Comparison of ENCODE assay signal across 2 cellular contexts in genomic region chr6:76326866-76327265, GRCh38.
TF ChIP-seq lines count a peak whose summit lies in the region.

No MANE protein-coding gene starts in this region.

TF ChIP-seq in GM23338, 12 proteins besides CTCF, POLR2A, EP300 and RAD21:
- TF ChIP-seq, protein P1, sequence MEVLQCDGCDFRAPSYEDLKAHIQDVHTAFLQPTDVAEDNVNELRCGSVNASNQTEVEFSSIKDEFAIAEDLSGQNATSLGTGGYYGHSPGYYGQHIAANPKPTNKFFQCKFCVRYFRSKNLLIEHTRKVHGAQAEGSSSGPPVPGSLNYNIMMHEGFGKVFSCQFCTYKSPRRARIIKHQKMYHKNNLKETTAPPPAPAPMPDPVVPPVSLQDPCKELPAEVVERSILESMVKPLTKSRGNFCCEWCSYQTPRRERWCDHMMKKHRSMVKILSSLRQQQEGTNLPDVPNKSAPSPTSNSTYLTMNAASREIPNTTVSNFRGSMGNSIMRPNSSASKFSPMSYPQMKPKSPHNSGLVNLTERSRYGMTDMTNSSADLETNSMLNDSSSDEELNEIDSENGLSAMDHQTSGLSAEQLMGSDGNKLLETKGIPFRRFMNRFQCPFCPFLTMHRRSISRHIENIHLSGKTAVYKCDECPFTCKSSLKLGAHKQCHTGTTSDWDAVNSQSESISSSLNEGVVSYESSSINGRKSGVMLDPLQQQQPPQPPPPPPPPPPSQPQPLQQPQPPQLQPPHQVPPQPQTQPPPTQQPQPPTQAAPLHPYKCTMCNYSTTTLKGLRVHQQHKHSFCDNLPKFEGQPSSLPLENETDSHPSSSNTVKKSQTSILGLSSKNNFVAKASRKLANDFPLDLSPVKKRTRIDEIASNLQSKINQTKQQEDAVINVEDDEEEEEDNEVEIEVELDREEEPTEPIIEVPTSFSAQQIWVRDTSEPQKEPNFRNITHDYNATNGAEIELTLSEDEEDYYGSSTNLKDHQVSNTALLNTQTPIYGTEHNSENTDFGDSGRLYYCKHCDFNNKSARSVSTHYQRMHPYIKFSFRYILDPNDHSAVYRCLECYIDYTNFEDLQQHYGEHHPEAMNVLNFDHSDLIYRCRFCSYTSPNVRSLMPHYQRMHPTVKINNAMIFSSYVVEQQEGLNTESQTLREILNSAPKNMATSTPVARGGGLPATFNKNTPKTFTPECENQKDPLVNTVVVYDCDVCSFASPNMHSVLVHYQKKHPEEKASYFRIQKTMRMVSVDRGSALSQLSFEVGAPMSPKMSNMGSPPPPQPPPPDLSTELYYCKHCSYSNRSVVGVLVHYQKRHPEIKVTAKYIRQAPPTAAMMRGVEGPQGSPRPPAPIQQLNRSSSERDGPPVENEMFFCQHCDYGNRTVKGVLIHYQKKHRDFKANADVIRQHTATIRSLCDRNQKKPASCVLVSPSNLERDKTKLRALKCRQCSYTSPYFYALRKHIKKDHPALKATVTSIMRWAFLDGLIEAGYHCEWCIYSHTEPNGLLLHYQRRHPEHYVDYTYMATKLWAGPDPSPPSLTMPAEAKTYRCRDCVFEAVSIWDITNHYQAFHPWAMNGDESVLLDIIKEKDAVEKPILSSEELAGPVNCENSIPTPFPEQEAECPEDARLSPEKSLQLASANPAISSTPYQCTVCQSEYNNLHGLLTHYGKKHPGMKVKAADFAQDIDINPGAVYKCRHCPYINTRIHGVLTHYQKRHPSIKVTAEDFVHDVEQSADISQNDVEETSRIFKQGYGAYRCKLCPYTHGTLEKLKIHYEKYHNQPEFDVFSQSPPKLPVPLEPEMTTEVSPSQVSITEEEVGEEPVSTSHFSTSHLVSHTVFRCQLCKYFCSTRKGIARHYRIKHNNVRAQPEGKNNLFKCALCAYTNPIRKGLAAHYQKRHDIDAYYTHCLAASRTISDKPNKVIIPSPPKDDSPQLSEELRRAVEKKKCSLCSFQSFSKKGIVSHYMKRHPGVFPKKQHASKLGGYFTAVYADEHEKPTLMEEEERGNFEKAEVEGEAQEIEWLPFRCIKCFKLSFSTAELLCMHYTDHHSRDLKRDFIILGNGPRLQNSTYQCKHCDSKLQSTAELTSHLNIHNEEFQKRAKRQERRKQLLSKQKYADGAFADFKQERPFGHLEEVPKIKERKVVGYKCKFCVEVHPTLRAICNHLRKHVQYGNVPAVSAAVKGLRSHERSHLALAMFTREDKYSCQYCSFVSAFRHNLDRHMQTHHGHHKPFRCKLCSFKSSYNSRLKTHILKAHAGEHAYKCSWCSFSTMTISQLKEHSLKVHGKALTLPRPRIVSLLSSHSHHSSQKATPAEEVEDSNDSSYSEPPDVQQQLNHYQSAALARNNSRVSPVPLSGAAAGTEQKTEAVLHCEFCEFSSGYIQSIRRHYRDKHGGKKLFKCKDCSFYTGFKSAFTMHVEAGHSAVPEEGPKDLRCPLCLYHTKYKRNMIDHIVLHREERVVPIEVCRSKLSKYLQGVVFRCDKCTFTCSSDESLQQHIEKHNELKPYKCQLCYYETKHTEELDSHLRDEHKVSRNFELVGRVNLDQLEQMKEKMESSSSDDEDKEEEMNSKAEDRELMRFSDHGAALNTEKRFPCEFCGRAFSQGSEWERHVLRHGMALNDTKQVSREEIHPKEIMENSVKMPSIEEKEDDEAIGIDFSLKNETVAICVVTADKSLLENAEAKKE (CRISPR knock-in tag; IDR thresholded peaks at IDR 0.05), result no peak
- TF ChIP-seq CREB1 (CRISPR knock-in tag; IDR thresholded peaks at IDR 0.05; ENCODE audit: low read depth) (no peak), ZNF114 (CRISPR knock-in tag; IDR thresholded peaks at IDR 0.05) (no peak), NANOG (IDR thresholded peaks at IDR 0.05; ENCODE audit: borderline replicate concordance) (no peak), JUNB (IDR thresholded peaks at IDR 0.05; ENCODE audit: unreplicated experiment) (no peak), ETS1 (IDR thresholded peaks at IDR 0.05) (no peak), STAT1 (IDR thresholded peaks at IDR 0.05; ENCODE audit: unreplicated experiment) (no peak), EZH2phosphoT487 (IDR thresholded peaks at IDR 0.05; ENCODE audit: unreplicated experiment) (no peak)
- TF ChIP-seq, protein P2, sequence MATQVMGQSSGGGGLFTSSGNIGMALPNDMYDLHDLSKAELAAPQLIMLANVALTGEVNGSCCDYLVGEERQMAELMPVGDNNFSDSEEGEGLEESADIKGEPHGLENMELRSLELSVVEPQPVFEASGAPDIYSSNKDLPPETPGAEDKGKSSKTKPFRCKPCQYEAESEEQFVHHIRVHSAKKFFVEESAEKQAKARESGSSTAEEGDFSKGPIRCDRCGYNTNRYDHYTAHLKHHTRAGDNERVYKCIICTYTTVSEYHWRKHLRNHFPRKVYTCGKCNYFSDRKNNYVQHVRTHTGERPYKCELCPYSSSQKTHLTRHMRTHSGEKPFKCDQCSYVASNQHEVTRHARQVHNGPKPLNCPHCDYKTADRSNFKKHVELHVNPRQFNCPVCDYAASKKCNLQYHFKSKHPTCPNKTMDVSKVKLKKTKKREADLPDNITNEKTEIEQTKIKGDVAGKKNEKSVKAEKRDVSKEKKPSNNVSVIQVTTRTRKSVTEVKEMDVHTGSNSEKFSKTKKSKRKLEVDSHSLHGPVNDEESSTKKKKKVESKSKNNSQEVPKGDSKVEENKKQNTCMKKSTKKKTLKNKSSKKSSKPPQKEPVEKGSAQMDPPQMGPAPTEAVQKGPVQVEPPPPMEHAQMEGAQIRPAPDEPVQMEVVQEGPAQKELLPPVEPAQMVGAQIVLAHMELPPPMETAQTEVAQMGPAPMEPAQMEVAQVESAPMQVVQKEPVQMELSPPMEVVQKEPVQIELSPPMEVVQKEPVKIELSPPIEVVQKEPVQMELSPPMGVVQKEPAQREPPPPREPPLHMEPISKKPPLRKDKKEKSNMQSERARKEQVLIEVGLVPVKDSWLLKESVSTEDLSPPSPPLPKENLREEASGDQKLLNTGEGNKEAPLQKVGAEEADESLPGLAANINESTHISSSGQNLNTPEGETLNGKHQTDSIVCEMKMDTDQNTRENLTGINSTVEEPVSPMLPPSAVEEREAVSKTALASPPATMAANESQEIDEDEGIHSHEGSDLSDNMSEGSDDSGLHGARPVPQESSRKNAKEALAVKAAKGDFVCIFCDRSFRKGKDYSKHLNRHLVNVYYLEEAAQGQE (IDR thresholded peaks at IDR 0.05; ENCODE audit: unreplicated experiment), result no peak

TF ChIP-seq in WTC11, 78 proteins besides CTCF, POLR2A, EP300 and RAD21 (continued from another document):
- TF ChIP-seq STAT6 (CRISPR knock-in tag; conservative IDR thresholded peaks at IDR 0.05; ENCODE audit: low read depth) (no peak), MYBL2 (CRISPR knock-in tag; IDR thresholded peaks at IDR 0.05) (no peak), ZNF416 (CRISPR knock-in tag; IDR thresholded peaks at IDR 0.05) (no peak), ZNF512 (CRISPR knock-in tag; IDR thresholded peaks at IDR 0.05; ENCODE audit: borderline replicate concordance) (no peak), AR (CRISPR knock-in tag; IDR thresholded peaks at IDR 0.05) (no peak), JUN (CRISPR knock-in tag; IDR thresholded peaks at IDR 0.05) (no peak)
- TF ChIP-seq, protein P3, sequence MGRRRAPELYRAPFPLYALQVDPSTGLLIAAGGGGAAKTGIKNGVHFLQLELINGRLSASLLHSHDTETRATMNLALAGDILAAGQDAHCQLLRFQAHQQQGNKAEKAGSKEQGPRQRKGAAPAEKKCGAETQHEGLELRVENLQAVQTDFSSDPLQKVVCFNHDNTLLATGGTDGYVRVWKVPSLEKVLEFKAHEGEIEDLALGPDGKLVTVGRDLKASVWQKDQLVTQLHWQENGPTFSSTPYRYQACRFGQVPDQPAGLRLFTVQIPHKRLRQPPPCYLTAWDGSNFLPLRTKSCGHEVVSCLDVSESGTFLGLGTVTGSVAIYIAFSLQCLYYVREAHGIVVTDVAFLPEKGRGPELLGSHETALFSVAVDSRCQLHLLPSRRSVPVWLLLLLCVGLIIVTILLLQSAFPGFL (CRISPR knock-in tag; IDR thresholded peaks at IDR 0.05; ENCODE audit: borderline replicate concordance), result no peak
- TF ChIP-seq, protein P4, sequence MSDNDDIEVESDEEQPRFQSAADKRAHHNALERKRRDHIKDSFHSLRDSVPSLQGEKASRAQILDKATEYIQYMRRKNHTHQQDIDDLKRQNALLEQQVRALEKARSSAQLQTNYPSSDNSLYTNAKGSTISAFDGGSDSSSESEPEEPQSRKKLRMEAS (CRISPR knock-in tag; IDR thresholded peaks at IDR 0.05), result no peak
